ENCODE assay signal across 16 cellular contexts in the genomic region with DNA sequence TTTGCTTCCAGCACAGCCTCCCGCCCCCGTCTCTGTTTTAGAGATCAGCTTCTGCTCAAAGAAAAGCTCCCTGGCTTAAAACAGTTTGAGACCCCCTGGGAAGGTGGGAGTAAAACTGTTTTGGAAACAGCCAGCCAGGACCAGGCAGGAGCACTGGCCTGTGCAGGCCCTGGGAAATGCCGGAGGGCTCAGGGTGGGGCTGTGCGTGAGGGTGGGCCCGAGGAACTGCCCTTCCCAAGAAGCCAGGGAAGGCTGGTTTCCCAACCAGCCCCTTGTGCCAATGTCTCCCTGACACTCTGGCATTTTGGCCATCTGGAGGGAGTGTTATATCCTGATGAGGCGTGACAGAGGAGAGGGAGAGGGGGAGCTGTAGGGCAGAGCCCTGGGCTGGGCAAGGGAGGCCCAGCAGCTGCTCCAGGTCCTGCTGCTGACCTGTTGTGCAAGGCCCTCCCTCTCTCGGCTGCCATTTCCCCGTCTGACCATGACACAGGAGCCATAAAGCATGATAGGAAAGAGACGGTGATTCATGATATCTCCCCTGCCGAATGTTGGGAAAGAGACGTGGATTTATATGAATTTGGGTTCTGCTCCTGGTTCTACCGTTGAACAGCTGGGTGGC. TPM values are rescaled to one million over a fixed set of nuclear protein-coding genes. Genes with fewer than 3 reads are reported as not detected.
A peak's percentile ranks its signal among the peaks of the same experiment; 100 is the strongest.
DNase-seq lines count a peak whose midpoint lies in the region; ATAC-seq and TF ChIP-seq lines count a peak whose summit lies in the region.
"Had no signal": no experiment of that assay in that cellular context is flagged by ENCODE, and none has a peak within 500 bp of the region (broad histone marks: within the 10 kb centered on the region; RNA-seq: fewer than 3 reads in every experiment).

No MANE protein-coding gene starts in this region.

- H3K4me3 Mint-ChIP-seq in WTC11 = no peak overlapping the region
- no peak overlapping the region for H3K4me3 Mint-ChIP-seq in activated CD4-positive, alpha-beta memory T cell treated with anti-CD3 and anti-CD28 coated beads, Interleukin-2, amount 10 ng/mL, durations not matched to agents 7 days and 5 days

- H3K27ac ChIP-seq in gastrocnemius medialis (peak overlapping the region; percentile 48 to 70 (median 62)), substantia nigra (ENCODE audit: low read depth, low read length, poor library complexity, severe bottlenecking) (no peak overlapping the region)

- in situ Hi-C loops in gastrocnemius medialis (cut with MboI; ENCODE audit: low sequenced_read_pairs in 4 of 4) = loop anchor here in 1 of 4 donors (10.0 kb wide), 1 partner anchor 52 kb away; no protein-coding TSS in a partner anchor

- H3K27ac Mint-ChIP-seq in WTC11 = no peak overlapping the region
- H3K27ac Mint-ChIP-seq in activated CD4-positive, alpha-beta memory T cell treated with anti-CD3 and anti-CD28 coated beads, Interleukin-2, amount 10 ng/mL, durations not matched to agents 7 days and 5 days = no peak overlapping the region

- H3K4me3 ChIP-seq in gastrocnemius medialis = no peak overlapping the region
- H3K4me3 ChIP-seq: HAP-1 had no signal

- H3K9me3 Mint-ChIP-seq in WTC11 = no peaks in the 10 kb centered on the region
- no peaks in the 10 kb centered on the region for H3K9me3 Mint-ChIP-seq in activated CD4-positive, alpha-beta memory T cell treated with anti-CD3 and anti-CD28 coated beads, Interleukin-2, amount 10 ng/mL, durations not matched to agents 7 days and 5 days

- peaks cover 37 to 51% of the 10 kb centered on the region in 2 donors for H3K4me1 ChIP-seq in gastrocnemius medialis
- H3K4me1 ChIP-seq: HAP-1 had no signal

- TF ChIP-seq POLR2A in gastrocnemius medialis (IDR thresholded peaks at IDR 0.05) = no peak

- CTCF ChIA-PET in WTC11 (lab: Charles Lee) = interaction anchor here (0.6 to 3.8 kb wide), 9 partner anchors 13 to 63 kb away, joined by 3 to 33 read pairs (median 6); a partner anchor contains a TSS
- CTCF ChIA-PET in activated CD4-positive, alpha-beta memory T cell treated with anti-CD3 and anti-CD28 coated beads, Interleukin-2, amount 10 ng/mL, durations not matched to agents 7 days and 5 days (lab: Charles Lee) = interaction anchor here (0.8 kb wide), 1 partner anchor 584 kb away, joined by 3 read pairs; no protein-coding TSS in a partner anchor

- H3K27me3 ChIP-seq in gastrocnemius medialis = no peaks in the 10 kb centered on the region

- TF ChIP-seq CTCF in WTC11 (IDR thresholded peaks at IDR 0.05) (no peak), gastrocnemius medialis (IDR thresholded peaks at IDR 0.05 in 4 of 5, conservative IDR thresholded peaks at IDR 0.05 in 1 of 5) (no peak)

- POLR2A ChIA-PET in WTC11 (lab: Charles Lee) = no interaction called here
- POLR2A ChIA-PET in activated CD4-positive, alpha-beta memory T cell treated with anti-CD3 and anti-CD28 coated beads, Interleukin-2, amount 10 ng/mL, durations not matched to agents 7 days and 5 days (lab: Charles Lee) = no interaction called here

- H3K4me1 Mint-ChIP-seq in WTC11 = 0 out of 2 replicates have a peak, but pooled peaks cover 4% of the 10 kb centered on the region
- H3K4me1 Mint-ChIP-seq in activated CD4-positive, alpha-beta memory T cell treated with anti-CD3 and anti-CD28 coated beads, Interleukin-2, amount 10 ng/mL, durations not matched to agents 7 days and 5 days = no peaks in the 10 kb centered on the region

- no peaks in the 10 kb centered on the region for H3K27me3 Mint-ChIP-seq in WTC11 (ENCODE audit: low read depth)
- H3K27me3 Mint-ChIP-seq in activated CD4-positive, alpha-beta memory T cell treated with anti-CD3 and anti-CD28 coated beads, Interleukin-2, amount 10 ng/mL, durations not matched to agents 7 days and 5 days = no peaks in the 10 kb centered on the region

- H3K36me3 Mint-ChIP-seq in WTC11 = no peaks in the 10 kb centered on the region
- no peaks in the 10 kb centered on the region for H3K36me3 Mint-ChIP-seq in activated CD4-positive, alpha-beta memory T cell treated with anti-CD3 and anti-CD28 coated beads, Interleukin-2, amount 10 ng/mL, durations not matched to agents 7 days and 5 days (ENCODE audit: low read depth)

- ATAC-seq in WTC11 (0 out of 2 replicates have a peak, but pooled peaks have one; percentile 11), gastrocnemius medialis (peak; percentile 72 to 73), HG03045 (IDR thresholded peaks at IDR 0.05; ENCODE audit: unreplicated experiment) (no peak)

- no peaks in the 10 kb centered on the region for H3K36me3 ChIP-seq in gastrocnemius medialis
- H3K36me3 ChIP-seq: HAP-1 had no signal

- no peaks in the 10 kb centered on the region for H3K9me3 ChIP-seq in gastrocnemius medialis
- H3K9me3 ChIP-seq: HAP-1 had no signal

- DNase-seq in GM04504 (ENCODE audit: low read depth) (peak; percentile 57), WTC11 (ENCODE audit: low spot score) (no peak), iris pigment epithelial cell (ENCODE audit: low read depth) (peak; percentile 57), gastrocnemius medialis (peak; percentile 56 to 87), NCI-H82 treated with DMSO at 0.1 percent for 48 hours (lab: John Stamatoyannopoulos, UW; ENCODE audit: unreplicated experiment) (no peak), substantia nigra (lab: John Stamatoyannopoulos, UW) (no peak)
- no peak for DNase-seq in activated CD4-positive, alpha-beta memory T cell treated with anti-CD3 and anti-CD28 coated beads, Interleukin-2, amount 10 ng/mL, durations not matched to agents 7 days and 5 days
- DNase-seq: activated CD4-positive, alpha-beta T cell treated with anti-CD3 and anti-CD28 coated beads, Interleukin-2, amount 50 U/mL, for 48 hours; activated naive CD4-positive, alpha-beta T cell; cerebellar nuclear complex; KG1; NCI-H2081; stimulated activated CD4-positive, alpha-beta T cell treated with anti-CD3 and anti-CD28 coated beads, Interleukin-4, amount 100 ng/mL, for 1 hour had no signal

- intact Hi-C loops in gastrocnemius medialis (cut with DNase I; ENCODE audit: low total_unique reads) = no loop called here

TF ChIP-seq in WTC11, 78 proteins besides CTCF, POLR2A, EP300 and RAD21:
- no peak for TF ChIP-seq NFATC4 (CRISPR knock-in tag; IDR thresholded peaks at IDR 0.05)
- TF ChIP-seq TP53 (CRISPR knock-in tag; IDR thresholded peaks at IDR 0.05) = no peak
- TF ChIP-seq, protein P1, sequence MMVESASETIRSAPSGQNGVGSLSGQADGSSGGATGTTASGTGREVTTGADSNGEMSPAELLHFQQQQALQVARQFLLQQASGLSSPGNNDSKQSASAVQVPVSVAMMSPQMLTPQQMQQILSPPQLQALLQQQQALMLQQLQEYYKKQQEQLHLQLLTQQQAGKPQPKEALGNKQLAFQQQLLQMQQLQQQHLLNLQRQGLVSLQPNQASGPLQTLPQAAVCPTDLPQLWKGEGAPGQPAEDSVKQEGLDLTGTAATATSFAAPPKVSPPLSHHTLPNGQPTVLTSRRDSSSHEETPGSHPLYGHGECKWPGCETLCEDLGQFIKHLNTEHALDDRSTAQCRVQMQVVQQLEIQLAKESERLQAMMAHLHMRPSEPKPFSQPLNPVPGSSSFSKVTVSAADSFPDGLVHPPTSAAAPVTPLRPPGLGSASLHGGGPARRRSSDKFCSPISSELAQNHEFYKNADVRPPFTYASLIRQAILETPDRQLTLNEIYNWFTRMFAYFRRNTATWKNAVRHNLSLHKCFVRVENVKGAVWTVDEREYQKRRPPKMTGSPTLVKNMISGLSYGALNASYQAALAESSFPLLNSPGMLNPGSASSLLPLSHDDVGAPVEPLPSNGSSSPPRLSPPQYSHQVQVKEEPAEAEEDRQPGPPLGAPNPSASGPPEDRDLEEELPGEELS (CRISPR knock-in tag; IDR thresholded peaks at IDR 0.05) = no peak

RNA-seq across cellular contexts. Expression of a gene that starts 16.2 kb away (rescaled TPM):
- 6.7 to 11.6 TPM (median 11.2 TPM) in 3 replicates for total RNA-seq in WTC11 (2021)
- total RNA-seq in gastrocnemius medialis = 10 to 100 TPM in 3 of 4 donors, 1 to 10 TPM in 1; 6.9 to 48.0 (median 32.8) TPM
- total RNA-seq in activated CD4-positive, alpha-beta memory T cell treated with anti-CD3 and anti-CD28 coated beads, Interleukin-2, amount 10 ng/mL, durations not matched to agents 7 days and 5 days = not detected
- total RNA-seq: T-helper 2 cell treated with Interferon-gamma antibody and Interleukin-4, amounts not matched to agents 100 ng/mL and 5 ng/mL, for 36 hours had no signal

RNA-seq across cellular contexts. Expression of a gene that starts 22.0 kb away (rescaled TPM):
- total RNA-seq in WTC11 (2021) (164 to 222 TPM (median 218 TPM) in 3 replicates), gastrocnemius medialis (1 to 10 TPM in 3 of 4 donors, under 1 TPM in 1; 0.58 to 5.6 (median 2.1) TPM)
- under 1 TPM; 0.28 to 0.76 TPM for total RNA-seq in activated CD4-positive, alpha-beta memory T cell treated with anti-CD3 and anti-CD28 coated beads, Interleukin-2, amount 10 ng/mL, durations not matched to agents 7 days and 5 days

Comparison
In these comparisons a context has a peak if more than half of its experiments do, and no peak if none do; other contexts are left out.
1. DNase-seq: peak in GM04504 (single experiment), iris pigment epithelial cell (single experiment) and gastrocnemius medialis (2 of 2); none in WTC11 (single experiment), NCI-H82 treated with DMSO at 0.1 percent for 48 hours (single experiment), activated CD4-positive, alpha-beta memory T cell treated with anti-CD3 and anti-CD28 coated beads, Interleukin-2, amount 10 ng/mL, durations not matched to agents 7 days and 5 days (single experiment) and substantia nigra (0 of 49).
2. RNA of a gene that starts 22.0 kb away (total RNA-seq): 164 to 222 TPM in WTC11; 0.58 to 5.6 TPM in gastrocnemius medialis and 0.28 to 0.76 TPM in activated CD4-positive, alpha-beta memory T cell treated with anti-CD3 and anti-CD28 coated beads, Interleukin-2, amount 10 ng/mL, durations not matched to agents 7 days and 5 days; every median in the first group is over 10 times any median in the second.